ENCODE assay signal across 1 cellular context in the genomic region with DNA sequence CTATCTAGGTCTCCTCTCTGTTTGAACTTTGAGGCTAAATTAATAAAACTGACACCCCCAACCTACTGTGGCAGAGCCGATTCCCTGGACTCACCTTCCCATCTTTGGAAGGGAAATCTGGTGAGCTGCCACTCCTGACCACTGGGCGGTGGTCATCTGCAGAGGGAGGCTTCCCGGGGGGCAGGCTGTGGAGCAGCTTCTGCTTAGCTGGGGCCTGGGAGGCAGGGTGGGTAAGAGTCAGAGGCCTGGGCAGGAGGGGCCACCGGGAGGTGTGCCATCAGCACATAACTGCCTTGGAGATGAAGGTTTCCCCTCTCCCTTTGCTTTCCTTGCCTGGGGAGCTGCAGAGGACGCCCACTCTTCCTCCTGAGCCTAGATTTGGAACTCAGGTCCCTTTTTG.
TF ChIP-seq lines count a peak whose summit lies in the region.

No MANE protein-coding gene starts in this region.

TF ChIP-seq in HepG2, 621 proteins besides CTCF, POLR2A, EP300 and RAD21:
- TF ChIP-seq KLF11 (CRISPR knock-in tag; IDR thresholded peaks at IDR 0.05) (no peak), SNAPC2 (CRISPR knock-in tag; IDR thresholded peaks at IDR 0.05) (no peak), POLR2AphosphoS5 (IDR thresholded peaks at IDR 0.05; ENCODE audit: low read depth, low read length) (no peak), XRCC5 (optimal IDR thresholded peaks at IDR 0.05; ENCODE audit: low read length) (peak; percentile 46), ZNF224 (CRISPR knock-in tag; IDR thresholded peaks at IDR 0.05) (no peak), ZNF781 (CRISPR knock-in tag; IDR thresholded peaks at IDR 0.05; ENCODE audit: borderline replicate concordance, not compliant biosample characterization) (no peak), STAG1 (CRISPR knock-in tag; IDR thresholded peaks at IDR 0.05) (peak; percentile 46), CEBPB (IDR thresholded peaks at IDR 0.05; ENCODE audit: borderline replicate concordance, low read depth, low read length) (no peak), HOXA9 (CRISPR knock-in tag; IDR thresholded peaks at IDR 0.05; ENCODE audit: borderline replicate concordance) (no peak), SIN3B (IDR thresholded peaks at IDR 0.05; ENCODE audit: low read length) (no peak), RARA (CRISPR knock-in tag; IDR thresholded peaks at IDR 0.05) (no peak), MIXL1 (CRISPR knock-in tag; IDR thresholded peaks at IDR 0.05) (no peak), ZFP41 (CRISPR knock-in tag; IDR thresholded peaks at IDR 0.05; ENCODE audit: borderline replicate concordance) (no peak), ZNF432 (CRISPR knock-in tag; IDR thresholded peaks at IDR 0.05; ENCODE audit: borderline replicate concordance) (no peak), MAZ (IDR thresholded peaks at IDR 0.05; ENCODE audit: borderline replicate concordance, low read depth, low read length) (peak; percentile 39; the same call in 1 of the 2 replicates), MAZ (CRISPR knock-in tag; IDR thresholded peaks at IDR 0.05; ENCODE audit: low read depth) (no peak)
- TF ChIP-seq, protein P1, sequence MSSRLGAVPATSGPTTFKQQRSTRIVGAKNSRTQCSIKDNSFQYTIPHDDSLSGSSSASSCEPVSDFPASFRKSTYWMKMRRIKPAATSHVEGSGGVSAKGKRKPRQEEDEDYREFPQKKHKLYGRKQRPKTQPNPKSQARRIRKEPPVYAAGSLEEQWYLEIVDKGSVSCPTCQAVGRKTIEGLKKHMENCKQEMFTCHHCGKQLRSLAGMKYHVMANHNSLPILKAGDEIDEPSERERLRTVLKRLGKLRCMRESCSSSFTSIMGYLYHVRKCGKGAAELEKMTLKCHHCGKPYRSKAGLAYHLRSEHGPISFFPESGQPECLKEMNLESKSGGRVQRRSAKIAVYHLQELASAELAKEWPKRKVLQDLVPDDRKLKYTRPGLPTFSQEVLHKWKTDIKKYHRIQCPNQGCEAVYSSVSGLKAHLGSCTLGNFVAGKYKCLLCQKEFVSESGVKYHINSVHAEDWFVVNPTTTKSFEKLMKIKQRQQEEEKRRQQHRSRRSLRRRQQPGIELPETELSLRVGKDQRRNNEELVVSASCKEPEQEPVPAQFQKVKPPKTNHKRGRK (CRISPR knock-in tag; IDR thresholded peaks at IDR 0.05) = no peak
- TF ChIP-seq, protein P2, sequence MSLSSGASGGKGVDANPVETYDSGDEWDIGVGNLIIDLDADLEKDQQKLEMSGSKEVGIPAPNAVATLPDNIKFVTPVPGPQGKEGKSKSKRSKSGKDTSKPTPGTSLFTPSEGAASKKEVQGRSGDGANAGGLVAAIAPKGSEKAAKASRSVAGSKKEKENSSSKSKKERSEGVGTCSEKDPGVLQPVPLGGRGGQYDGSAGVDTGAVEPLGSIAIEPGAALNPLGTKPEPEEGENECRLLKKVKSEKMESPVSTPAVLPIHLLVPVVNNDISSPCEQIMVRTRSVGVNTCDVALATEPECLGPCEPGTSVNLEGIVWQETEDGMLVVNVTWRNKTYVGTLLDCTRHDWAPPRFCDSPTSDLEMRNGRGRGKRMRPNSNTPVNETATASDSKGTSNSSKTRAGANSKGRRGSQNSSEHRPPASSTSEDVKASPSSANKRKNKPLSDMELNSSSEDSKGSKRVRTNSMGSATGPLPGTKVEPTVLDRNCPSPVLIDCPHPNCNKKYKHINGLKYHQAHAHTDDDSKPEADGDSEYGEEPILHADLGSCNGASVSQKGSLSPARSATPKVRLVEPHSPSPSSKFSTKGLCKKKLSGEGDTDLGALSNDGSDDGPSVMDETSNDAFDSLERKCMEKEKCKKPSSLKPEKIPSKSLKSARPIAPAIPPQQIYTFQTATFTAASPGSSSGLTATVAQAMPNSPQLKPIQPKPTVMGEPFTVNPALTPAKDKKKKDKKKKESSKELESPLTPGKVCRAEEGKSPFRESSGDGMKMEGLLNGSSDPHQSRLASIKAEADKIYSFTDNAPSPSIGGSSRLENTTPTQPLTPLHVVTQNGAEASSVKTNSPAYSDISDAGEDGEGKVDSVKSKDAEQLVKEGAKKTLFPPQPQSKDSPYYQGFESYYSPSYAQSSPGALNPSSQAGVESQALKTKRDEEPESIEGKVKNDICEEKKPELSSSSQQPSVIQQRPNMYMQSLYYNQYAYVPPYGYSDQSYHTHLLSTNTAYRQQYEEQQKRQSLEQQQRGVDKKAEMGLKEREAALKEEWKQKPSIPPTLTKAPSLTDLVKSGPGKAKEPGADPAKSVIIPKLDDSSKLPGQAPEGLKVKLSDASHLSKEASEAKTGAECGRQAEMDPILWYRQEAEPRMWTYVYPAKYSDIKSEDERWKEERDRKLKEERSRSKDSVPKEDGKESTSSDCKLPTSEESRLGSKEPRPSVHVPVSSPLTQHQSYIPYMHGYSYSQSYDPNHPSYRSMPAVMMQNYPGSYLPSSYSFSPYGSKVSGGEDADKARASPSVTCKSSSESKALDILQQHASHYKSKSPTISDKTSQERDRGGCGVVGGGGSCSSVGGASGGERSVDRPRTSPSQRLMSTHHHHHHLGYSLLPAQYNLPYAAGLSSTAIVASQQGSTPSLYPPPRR (CRISPR knock-in tag; IDR thresholded peaks at IDR 0.05; ENCODE audit: borderline replicate concordance) = no peak
- TF ChIP-seq, protein P3, sequence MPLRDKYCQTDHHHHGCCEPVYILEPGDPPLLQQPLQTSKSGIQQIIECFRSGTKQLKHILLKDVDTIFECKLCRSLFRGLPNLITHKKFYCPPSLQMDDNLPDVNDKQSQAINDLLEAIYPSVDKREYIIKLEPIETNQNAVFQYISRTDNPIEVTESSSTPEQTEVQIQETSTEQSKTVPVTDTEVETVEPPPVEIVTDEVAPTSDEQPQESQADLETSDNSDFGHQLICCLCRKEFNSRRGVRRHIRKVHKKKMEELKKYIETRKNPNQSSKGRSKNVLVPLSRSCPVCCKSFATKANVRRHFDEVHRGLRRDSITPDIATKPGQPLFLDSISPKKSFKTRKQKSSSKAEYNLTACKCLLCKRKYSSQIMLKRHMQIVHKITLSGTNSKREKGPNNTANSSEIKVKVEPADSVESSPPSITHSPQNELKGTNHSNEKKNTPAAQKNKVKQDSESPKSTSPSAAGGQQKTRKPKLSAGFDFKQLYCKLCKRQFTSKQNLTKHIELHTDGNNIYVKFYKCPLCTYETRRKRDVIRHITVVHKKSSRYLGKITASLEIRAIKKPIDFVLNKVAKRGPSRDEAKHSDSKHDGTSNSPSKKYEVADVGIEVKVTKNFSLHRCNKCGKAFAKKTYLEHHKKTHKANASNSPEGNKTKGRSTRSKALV (CRISPR knock-in tag; IDR thresholded peaks at IDR 0.05) = 0 out of 2 replicates have a peak, but pooled peaks have one; percentile 30
- TF ChIP-seq, protein P4, sequence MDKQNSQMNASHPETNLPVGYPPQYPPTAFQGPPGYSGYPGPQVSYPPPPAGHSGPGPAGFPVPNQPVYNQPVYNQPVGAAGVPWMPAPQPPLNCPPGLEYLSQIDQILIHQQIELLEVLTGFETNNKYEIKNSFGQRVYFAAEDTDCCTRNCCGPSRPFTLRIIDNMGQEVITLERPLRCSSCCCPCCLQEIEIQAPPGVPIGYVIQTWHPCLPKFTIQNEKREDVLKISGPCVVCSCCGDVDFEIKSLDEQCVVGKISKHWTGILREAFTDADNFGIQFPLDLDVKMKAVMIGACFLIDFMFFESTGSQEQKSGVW (CRISPR knock-in tag; IDR thresholded peaks at IDR 0.05; ENCODE audit: borderline replicate concordance) = no peak
- TF ChIP-seq, protein P5, sequence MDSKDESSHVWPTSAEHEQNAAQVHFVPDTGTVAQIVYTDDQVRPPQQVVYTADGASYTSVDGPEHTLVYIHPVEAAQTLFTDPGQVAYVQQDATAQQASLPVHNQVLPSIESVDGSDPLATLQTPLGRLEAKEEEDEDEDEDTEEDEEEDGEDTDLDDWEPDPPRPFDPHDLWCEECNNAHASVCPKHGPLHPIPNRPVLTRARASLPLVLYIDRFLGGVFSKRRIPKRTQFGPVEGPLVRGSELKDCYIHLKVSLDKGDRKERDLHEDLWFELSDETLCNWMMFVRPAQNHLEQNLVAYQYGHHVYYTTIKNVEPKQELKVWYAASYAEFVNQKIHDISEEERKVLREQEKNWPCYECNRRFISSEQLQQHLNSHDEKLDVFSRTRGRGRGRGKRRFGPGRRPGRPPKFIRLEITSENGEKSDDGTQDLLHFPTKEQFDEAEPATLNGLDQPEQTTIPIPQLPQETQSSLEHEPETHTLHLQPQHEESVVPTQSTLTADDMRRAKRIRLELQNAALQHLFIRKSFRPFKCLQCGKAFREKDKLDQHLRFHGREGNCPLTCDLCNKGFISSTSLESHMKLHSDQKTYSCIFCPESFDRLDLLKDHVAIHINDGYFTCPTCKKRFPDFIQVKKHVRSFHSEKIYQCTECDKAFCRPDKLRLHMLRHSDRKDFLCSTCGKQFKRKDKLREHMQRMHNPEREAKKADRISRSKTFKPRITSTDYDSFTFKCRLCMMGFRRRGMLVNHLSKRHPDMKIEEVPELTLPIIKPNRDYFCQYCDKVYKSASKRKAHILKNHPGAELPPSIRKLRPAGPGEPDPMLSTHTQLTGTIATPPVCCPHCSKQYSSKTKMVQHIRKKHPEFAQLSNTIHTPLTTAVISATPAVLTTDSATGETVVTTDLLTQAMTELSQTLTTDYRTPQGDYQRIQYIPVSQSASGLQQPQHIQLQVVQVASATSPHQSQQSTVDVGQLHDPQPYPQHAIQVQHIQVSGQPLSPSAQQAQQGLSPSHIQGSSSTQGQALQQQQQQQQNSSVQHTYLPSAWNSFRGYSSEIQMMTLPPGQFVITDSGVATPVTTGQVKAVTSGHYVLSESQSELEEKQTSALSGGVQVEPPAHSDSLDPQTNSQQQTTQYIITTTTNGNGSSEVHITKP (CRISPR knock-in tag; IDR thresholded peaks at IDR 0.05; ENCODE audit: low read depth) = no peak
- TF ChIP-seq, protein P6, sequence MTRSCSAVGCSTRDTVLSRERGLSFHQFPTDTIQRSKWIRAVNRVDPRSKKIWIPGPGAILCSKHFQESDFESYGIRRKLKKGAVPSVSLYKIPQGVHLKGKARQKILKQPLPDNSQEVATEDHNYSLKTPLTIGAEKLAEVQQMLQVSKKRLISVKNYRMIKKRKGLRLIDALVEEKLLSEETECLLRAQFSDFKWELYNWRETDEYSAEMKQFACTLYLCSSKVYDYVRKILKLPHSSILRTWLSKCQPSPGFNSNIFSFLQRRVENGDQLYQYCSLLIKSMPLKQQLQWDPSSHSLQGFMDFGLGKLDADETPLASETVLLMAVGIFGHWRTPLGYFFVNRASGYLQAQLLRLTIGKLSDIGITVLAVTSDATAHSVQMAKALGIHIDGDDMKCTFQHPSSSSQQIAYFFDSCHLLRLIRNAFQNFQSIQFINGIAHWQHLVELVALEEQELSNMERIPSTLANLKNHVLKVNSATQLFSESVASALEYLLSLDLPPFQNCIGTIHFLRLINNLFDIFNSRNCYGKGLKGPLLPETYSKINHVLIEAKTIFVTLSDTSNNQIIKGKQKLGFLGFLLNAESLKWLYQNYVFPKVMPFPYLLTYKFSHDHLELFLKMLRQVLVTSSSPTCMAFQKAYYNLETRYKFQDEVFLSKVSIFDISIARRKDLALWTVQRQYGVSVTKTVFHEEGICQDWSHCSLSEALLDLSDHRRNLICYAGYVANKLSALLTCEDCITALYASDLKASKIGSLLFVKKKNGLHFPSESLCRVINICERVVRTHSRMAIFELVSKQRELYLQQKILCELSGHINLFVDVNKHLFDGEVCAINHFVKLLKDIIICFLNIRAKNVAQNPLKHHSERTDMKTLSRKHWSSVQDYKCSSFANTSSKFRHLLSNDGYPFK (CRISPR knock-in tag; IDR thresholded peaks at IDR 0.05; ENCODE audit: borderline replicate concordance) = no peak
- TF ChIP-seq, protein P7, sequence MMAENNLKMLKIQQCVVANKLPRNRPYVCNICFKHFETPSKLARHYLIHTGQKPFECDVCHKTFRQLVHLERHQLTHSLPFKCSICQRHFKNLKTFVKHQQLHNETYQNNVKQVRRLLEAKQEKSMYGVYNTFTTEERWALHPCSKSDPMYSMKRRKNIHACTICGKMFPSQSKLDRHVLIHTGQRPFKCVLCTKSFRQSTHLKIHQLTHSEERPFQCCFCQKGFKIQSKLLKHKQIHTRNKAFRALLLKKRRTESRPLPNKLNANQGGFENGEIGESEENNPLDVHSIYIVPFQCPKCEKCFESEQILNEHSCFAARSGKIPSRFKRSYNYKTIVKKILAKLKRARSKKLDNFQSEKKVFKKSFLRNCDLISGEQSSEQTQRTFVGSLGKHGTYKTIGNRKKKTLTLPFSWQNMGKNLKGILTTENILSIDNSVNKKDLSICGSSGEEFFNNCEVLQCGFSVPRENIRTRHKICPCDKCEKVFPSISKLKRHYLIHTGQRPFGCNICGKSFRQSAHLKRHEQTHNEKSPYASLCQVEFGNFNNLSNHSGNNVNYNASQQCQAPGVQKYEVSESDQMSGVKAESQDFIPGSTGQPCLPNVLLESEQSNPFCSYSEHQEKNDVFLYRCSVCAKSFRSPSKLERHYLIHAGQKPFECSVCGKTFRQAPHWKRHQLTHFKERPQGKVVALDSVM (CRISPR knock-in tag; IDR thresholded peaks at IDR 0.05) = no peak
- TF ChIP-seq, protein P8, sequence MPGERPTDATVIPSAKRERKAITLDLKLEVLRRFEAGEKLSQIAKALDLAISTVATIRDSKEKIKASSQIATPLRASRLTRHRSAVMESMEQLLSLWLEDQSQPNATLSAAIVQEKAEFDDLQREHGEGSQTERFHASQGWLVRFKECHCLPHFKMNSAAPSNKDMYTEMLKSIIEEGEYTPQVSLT (CRISPR knock-in tag; IDR thresholded peaks at IDR 0.05; ENCODE audit: borderline replicate concordance, low read depth) = no peak
